In the genomic region with DNA sequence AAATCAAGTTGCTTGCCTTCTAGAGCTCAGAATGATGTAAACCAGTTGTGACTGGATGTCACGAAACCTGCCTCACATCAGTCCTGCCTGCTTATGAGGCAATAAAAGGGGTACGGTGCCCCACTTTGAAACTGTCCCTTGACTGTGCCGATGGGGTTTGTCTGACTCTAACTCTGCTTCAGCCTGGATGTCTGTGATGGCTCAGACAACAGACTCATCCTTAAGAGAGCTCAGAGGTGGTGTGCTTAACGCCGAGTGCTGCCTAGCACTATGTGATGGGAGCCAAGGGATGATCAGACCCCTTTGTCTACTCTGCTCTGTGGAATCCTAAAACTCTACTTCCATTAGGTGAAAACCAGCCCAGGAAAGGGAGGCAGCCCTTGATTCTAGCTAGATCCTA, we compare ENCODE assay signal across 1 cellular context.
TF ChIP-seq lines count a peak whose summit lies in the region.

No MANE protein-coding gene starts in this region.

TF ChIP-seq in K562, 482 proteins besides CTCF, POLR2A, EP300 and RAD21:
- TF ChIP-seq SUPT5H (IDR thresholded peaks at IDR 0.05) = 0 out of 2 replicates have a peak, but pooled peaks have one; percentile 25
- TF ChIP-seq POLR2AphosphoS5 (IDR thresholded peaks at IDR 0.05; ENCODE audit: control insufficient read depth, insufficient read depth, low read depth, low read length) = peak; percentile 44; the same call in 1 of the 2 replicates
- TF ChIP-seq FOSL1 (tag; conservative IDR thresholded peaks at IDR 0.05) = no peak
- TF ChIP-seq RNF2 (IDR thresholded peaks at IDR 0.05) = no peak
